ENCODE assay signal across 8 cellular contexts in genomic region chr5:42994285-42995151, GRCh38. TPM values are rescaled to one million over a fixed set of nuclear protein-coding genes. Genes with fewer than 3 reads are reported as not detected.
DNase-seq lines count a peak whose midpoint lies in the region; ATAC-seq and TF ChIP-seq lines count a peak whose summit lies in the region.

No MANE protein-coding gene starts in this region.

- intact Hi-C loops in activated CD4-positive, alpha-beta T cell treated with anti-CD3 and anti-CD28 coated beads, Interleukin-2, amount 10 ng/mL, durations not matched to agents 24 days and 14 days (cut with micrococcal nuclease) = loop anchor here (1.0 kb wide), 4 partner anchors 14 to 111 kb away; partner anchors contain the start of gene ANXA2R
- intact Hi-C loops in dorsolateral prefrontal cortex (cut with DNase I) = loop anchor here (1.0 to 10.0 kb wide), 6 partner anchors 14 to 82 kb away; partner anchors contain the start of gene ANXA2R (in 2 of the 2)

- H3K36me3 Mint-ChIP-seq in HFFc6 (ENCODE audit: low read depth) (peaks cover 35% of the 10 kb centered on the region), memory B cell (peaks cover 4% of the 10 kb centered on the region)
- H3K36me3 Mint-ChIP-seq in activated CD4-positive, alpha-beta T cell treated with anti-CD3 and anti-CD28 coated beads, Interleukin-2, amount 10 ng/mL, durations not matched to agents 24 days and 14 days (ENCODE audit: low read depth) = peaks cover 2% of the 10 kb centered on the region

- H3K4me3 ChIP-seq in GM12864 (ENCODE audit: low read depth, low read length) = peak overlapping the region; percentile 74
- peak overlapping the region; percentile 0 to 70 (median 52) for H3K4me3 ChIP-seq in dorsolateral prefrontal cortex

- ATAC-seq in memory B cell (ENCODE audit: low read depth) = peak; percentile 59

- peaks cover 64% of the 10 kb centered on the region for H3K4me1 Mint-ChIP-seq in HFFc6 (ENCODE audit: low read depth)
- H3K4me1 Mint-ChIP-seq in activated CD4-positive, alpha-beta T cell treated with anti-CD3 and anti-CD28 coated beads, Interleukin-2, amount 10 ng/mL, durations not matched to agents 24 days and 14 days = peaks cover 40% of the 10 kb centered on the region
- peaks cover 24% of the 10 kb centered on the region for H3K4me1 Mint-ChIP-seq in memory B cell

- H3K27ac Mint-ChIP-seq in HFFc6 (peak overlapping the region; percentile 100), memory B cell (peak overlapping the region; percentile 99)
- H3K27ac Mint-ChIP-seq in activated CD4-positive, alpha-beta T cell treated with anti-CD3 and anti-CD28 coated beads, Interleukin-2, amount 10 ng/mL, durations not matched to agents 24 days and 14 days = peak overlapping the region; percentile 100

- H3K9me3 Mint-ChIP-seq in HFFc6 (peaks cover 23% of the 10 kb centered on the region), memory B cell (peaks cover 2% of the 10 kb centered on the region)
- no peaks in the 10 kb centered on the region for H3K9me3 Mint-ChIP-seq in activated CD4-positive, alpha-beta T cell treated with anti-CD3 and anti-CD28 coated beads, Interleukin-2, amount 10 ng/mL, durations not matched to agents 24 days and 14 days

- DNase-seq in GM12864 (ENCODE audit: low read depth) (peak; percentile 70), HFFc6 (peak; percentile 92), NCI-H2081 (lab: John Stamatoyannopoulos, UW) (peak; percentile 76 to 92), dorsolateral prefrontal cortex (peak in 9 of 10 donors; percentile 19 to 80 (median 74)), memory B cell (ENCODE audit: low spot score in 2 of 2) (peak; percentile 86 to 87), NCI-H2171 (lab: John Stamatoyannopoulos, UW) (no peak)
- DNase-seq in activated CD4-positive, alpha-beta T cell treated with anti-CD3 and anti-CD28 coated beads, Interleukin-2, amount 10 ng/mL, durations not matched to agents 24 days and 14 days = peak; percentile 97
- DNase-seq in stimulated activated CD4-positive, alpha-beta T cell treated with anti-CD3 and anti-CD28 coated beads, TNF-alpha, amount 100 ng/mL, for 4 hours (ENCODE audit: low read depth in 3 of 3) = peak; percentile 61 to 79 (median 72)

- H3K27ac ChIP-seq in dorsolateral prefrontal cortex = peak overlapping the region in 58 of 59 donors; percentile 3 to 94 (median 83)

- TF ChIP-seq CTCF in GM12864 (IDR thresholded peaks at IDR 0.05; ENCODE audit: low read depth, low read length, missing control alignments) (peak; percentile 91), HFFc6 (IDR thresholded peaks at IDR 0.05) (peak; percentile 90), dorsolateral prefrontal cortex (IDR thresholded peaks at IDR 0.05 in 54 of 56, conservative IDR thresholded peaks at IDR 0.05 in 2 of 56; ENCODE audit: low read depth in 1 of 56, partially characterized antibody in 56 of 56) (peak; percentile 44 to 91 (median 75))

- H3K4me3 Mint-ChIP-seq in HFFc6 (peak overlapping the region; percentile 98), memory B cell (peak overlapping the region; percentile 98)
- peak overlapping the region; percentile 96 for H3K4me3 Mint-ChIP-seq in activated CD4-positive, alpha-beta T cell treated with anti-CD3 and anti-CD28 coated beads, Interleukin-2, amount 10 ng/mL, durations not matched to agents 24 days and 14 days

- peaks cover 15 to 100% (median 92%) of the 10 kb centered on the region in 45 donors for H3K27me3 ChIP-seq in dorsolateral prefrontal cortex

- H3K27me3 Mint-ChIP-seq in HFFc6 (ENCODE audit: insufficient read depth) (peaks cover 4% of the 10 kb centered on the region), memory B cell (no peaks in the 10 kb centered on the region)
- no peaks in the 10 kb centered on the region for H3K27me3 Mint-ChIP-seq in activated CD4-positive, alpha-beta T cell treated with anti-CD3 and anti-CD28 coated beads, Interleukin-2, amount 10 ng/mL, durations not matched to agents 24 days and 14 days

RNA-seq across cellular contexts. Expression of gene ANXA2R, which starts 45.6 kb away (rescaled TPM):
- 1 to 10 TPM in 3 of 6 experiments, under 1 TPM in 3; 0.85 to 1.5 (median 1.1) TPM for total RNA-seq in HFFc6 (2021; fragmentation: NEBNext Ultra II Directional; extraction: Animal tissue kit (Norgen Biotek cat#: 25700))
- total RNA-seq in activated CD4-positive, alpha-beta T cell treated with anti-CD3 and anti-CD28 coated beads, Interleukin-2, amount 10 ng/mL, durations not matched to agents 24 days and 14 days = 1.1 and 1.2 TPM in 2 replicates
- 1 to 10 TPM in 111 of 120 experiments, under 1 TPM in 9; 0.48 to 5.2 (median 1.9) TPM for total RNA-seq in dorsolateral prefrontal cortex
